1 cellular context compared by ENCODE assay signal in the genomic region with DNA sequence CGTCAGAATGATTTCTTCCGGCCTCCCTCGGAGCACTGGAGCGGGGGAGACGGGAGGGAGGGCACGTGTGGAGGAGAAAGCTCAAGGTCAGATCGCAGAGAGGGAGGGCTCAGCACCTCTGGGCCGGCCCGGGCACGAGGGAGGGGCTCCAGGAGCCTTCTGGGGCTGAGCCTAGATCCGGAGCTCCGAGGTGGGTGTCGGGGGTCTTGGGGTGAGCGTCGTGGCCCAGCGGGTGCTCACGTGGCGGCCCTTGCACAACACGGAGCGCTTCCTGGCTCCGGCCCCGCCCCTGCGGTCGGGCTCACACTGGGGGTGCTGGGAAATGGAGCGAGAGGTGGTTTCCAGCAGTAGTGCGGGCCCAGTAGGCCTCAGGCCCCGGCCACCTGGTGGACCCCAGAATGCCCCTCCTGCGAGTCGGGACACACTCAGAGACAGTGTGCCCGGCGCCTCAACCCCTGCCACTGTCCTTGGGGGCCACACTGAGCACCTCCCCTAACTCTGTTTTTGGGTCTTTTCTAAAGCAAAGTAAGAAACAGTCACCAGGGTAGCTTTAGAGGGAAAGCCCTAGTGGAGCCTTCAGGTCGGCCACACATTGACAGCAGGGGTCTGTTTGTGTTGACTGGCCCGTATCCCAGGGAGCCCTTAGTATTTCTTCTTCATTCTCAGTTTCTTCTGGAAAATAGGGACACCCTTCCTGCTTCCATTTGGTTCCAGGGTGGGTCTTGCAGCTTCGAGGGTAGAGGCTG.
TF ChIP-seq lines count a peak whose summit lies in the region.

No MANE protein-coding gene starts in this region.

TF ChIP-seq in HepG2, 621 proteins besides CTCF, POLR2A, EP300 and RAD21 (continued from another document and continues in another):
- TF ChIP-seq, protein P1, sequence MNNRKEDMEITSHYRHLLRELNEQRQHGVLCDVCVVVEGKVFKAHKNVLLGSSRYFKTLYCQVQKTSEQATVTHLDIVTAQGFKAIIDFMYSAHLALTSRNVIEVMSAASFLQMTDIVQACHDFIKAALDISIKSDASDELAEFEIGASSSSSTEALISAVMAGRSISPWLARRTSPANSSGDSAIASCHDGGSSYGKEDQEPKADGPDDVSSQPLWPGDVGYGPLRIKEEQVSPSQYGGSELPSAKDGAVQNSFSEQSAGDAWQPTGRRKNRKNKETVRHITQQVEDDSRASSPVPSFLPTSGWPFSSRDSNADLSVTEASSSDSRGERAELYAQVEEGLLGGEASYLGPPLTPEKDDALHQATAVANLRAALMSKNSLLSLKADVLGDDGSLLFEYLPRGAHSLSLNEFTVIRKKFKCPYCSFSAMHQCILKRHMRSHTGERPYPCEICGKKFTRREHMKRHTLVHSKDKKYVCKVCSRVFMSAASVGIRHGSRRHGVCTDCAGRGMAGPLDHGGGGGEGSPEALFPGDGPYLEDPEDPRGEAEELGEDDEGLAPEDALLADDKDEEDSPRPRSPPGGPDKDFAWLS (CRISPR knock-in tag; IDR thresholded peaks at IDR 0.05; ENCODE audit: borderline replicate concordance) = no peak
- TF ChIP-seq, protein P2, sequence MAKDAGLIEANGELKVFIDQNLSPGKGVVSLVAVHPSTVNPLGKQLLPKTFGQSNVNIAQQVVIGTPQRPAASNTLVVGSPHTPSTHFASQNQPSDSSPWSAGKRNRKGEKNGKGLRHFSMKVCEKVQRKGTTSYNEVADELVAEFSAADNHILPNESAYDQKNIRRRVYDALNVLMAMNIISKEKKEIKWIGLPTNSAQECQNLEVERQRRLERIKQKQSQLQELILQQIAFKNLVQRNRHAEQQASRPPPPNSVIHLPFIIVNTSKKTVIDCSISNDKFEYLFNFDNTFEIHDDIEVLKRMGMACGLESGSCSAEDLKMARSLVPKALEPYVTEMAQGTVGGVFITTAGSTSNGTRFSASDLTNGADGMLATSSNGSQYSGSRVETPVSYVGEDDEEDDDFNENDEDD (CRISPR knock-in tag; IDR thresholded peaks at IDR 0.05; ENCODE audit: borderline replicate concordance) = peak; percentile 82; the same call in 1 of the 2 replicates
- TF ChIP-seq, protein P3, sequence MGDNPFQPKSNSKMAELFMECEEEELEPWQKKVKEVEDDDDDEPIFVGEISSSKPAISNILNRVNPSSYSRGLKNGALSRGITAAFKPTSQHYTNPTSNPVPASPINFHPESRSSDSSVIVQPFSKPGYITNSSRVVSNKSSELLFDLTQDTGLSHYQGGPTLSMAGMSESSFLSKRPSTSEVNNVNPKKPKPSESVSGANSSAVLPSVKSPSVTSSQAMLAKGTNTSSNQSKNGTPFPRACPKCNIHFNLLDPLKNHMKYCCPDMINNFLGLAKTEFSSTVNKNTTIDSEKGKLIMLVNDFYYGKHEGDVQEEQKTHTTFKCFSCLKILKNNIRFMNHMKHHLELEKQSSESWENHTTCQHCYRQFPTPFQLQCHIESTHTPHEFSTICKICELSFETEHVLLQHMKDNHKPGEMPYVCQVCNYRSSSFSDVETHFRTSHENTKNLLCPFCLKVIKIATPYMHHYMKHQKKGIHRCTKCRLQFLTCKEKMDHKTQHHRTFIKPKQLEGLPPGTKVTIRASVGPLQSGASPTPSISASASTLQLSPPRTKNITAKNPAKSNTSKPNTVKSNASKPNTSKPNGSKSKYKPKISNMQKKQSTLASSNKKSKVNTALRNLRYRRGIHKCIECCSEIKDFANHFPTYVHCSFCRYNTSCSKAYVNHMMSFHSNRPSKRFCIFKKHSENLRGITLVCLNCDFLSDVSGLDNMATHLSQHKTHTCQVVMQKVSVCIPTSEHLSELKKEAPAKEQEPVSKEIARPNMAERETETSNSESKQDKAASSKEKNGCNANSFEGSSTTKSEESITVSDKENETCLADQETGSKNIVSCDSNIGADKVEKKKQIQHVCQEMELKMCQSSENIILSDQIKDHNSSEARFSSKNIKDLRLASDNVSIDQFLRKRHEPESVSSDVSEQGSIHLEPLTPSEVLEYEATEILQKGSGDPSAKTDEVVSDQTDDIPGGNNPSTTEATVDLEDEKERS (CRISPR knock-in tag; IDR thresholded peaks at IDR 0.05) = 0 out of 2 replicates have a peak, but pooled peaks have one; percentile 32
- TF ChIP-seq ZNF720 (CRISPR knock-in tag; IDR thresholded peaks at IDR 0.05) = no peak
- TF ChIP-seq GATA4 (IDR thresholded peaks at IDR 0.05; ENCODE audit: borderline replicate concordance, low read depth) = no peak; the same call in 1 of the 2 replicates
- TF ChIP-seq KDM6A (CRISPR knock-in tag; IDR thresholded peaks at IDR 0.05; ENCODE audit: low read depth) = no peak
- TF ChIP-seq, protein P4, sequence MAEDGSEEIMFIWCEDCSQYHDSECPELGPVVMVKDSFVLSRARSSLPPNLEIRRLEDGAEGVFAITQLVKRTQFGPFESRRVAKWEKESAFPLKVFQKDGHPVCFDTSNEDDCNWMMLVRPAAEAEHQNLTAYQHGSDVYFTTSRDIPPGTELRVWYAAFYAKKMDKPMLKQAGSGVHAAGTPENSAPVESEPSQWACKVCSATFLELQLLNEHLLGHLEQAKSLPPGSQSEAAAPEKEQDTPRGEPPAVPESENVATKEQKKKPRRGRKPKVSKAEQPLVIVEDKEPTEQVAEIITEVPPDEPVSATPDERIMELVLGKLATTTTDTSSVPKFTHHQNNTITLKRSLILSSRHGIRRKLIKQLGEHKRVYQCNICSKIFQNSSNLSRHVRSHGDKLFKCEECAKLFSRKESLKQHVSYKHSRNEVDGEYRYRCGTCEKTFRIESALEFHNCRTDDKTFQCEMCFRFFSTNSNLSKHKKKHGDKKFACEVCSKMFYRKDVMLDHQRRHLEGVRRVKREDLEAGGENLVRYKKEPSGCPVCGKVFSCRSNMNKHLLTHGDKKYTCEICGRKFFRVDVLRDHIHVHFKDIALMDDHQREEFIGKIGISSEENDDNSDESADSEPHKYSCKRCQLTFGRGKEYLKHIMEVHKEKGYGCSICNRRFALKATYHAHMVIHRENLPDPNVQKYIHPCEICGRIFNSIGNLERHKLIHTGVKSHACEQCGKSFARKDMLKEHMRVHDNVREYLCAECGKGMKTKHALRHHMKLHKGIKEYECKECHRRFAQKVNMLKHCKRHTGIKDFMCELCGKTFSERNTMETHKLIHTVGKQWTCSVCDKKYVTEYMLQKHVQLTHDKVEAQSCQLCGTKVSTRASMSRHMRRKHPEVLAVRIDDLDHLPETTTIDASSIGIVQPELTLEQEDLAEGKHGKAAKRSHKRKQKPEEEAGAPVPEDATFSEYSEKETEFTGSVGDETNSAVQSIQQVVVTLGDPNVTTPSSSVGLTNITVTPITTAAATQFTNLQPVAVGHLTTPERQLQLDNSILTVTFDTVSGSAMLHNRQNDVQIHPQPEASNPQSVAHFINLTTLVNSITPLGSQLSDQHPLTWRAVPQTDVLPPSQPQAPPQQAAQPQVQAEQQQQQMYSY (CRISPR knock-in tag; IDR thresholded peaks at IDR 0.05) = no peak
- no peak for TF ChIP-seq ZNF292 (CRISPR knock-in tag; IDR thresholded peaks at IDR 0.05; ENCODE audit: borderline replicate concordance, low read depth)
- TF ChIP-seq, protein P5, sequence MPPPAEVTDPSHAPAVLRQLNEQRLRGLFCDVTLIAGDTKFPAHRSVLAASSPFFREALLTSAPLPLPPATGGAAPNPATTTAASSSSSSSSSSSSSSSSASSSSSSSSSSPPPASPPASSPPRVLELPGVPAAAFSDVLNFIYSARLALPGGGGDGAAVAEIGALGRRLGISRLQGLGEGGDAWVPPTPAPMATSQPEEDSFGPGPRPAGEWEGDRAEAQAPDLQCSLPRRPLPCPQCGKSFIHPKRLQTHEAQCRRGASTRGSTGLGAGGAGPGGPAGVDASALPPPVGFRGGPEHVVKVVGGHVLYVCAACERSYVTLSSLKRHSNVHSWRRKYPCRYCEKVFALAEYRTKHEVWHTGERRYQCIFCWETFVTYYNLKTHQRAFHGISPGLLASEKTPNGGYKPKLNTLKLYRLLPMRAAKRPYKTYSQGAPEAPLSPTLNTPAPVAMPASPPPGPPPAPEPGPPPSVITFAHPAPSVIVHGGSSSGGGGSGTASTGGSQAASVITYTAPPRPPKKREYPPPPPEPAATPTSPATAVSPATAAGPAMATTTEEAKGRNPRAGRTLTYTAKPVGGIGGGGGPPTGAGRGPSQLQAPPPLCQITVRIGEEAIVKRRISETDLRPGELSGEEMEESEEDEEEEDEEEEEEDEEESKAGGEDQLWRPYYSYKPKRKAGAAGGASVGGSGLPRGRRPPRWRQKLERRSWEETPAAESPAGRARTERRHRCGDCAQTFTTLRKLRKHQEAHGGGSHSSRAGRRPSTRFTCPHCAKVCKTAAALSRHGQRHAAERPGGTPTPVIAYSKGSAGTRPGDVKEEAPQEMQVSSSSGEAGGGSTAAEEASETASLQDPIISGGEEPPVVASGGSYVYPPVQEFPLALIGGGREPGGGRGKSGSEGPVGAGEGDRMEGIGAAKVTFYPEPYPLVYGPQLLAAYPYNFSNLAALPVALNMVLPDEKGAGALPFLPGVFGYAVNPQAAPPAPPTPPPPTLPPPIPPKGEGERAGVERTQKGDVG (CRISPR knock-in tag; IDR thresholded peaks at IDR 0.05; ENCODE audit: borderline replicate concordance) = 0 out of 2 replicates have a peak, but pooled peaks have one; percentile 39
- 0 out of 2 replicates have a peak, but pooled peaks have one; percentile 21 for TF ChIP-seq ZNF160 (CRISPR knock-in tag; IDR thresholded peaks at IDR 0.05)
- TF ChIP-seq, protein P6, sequence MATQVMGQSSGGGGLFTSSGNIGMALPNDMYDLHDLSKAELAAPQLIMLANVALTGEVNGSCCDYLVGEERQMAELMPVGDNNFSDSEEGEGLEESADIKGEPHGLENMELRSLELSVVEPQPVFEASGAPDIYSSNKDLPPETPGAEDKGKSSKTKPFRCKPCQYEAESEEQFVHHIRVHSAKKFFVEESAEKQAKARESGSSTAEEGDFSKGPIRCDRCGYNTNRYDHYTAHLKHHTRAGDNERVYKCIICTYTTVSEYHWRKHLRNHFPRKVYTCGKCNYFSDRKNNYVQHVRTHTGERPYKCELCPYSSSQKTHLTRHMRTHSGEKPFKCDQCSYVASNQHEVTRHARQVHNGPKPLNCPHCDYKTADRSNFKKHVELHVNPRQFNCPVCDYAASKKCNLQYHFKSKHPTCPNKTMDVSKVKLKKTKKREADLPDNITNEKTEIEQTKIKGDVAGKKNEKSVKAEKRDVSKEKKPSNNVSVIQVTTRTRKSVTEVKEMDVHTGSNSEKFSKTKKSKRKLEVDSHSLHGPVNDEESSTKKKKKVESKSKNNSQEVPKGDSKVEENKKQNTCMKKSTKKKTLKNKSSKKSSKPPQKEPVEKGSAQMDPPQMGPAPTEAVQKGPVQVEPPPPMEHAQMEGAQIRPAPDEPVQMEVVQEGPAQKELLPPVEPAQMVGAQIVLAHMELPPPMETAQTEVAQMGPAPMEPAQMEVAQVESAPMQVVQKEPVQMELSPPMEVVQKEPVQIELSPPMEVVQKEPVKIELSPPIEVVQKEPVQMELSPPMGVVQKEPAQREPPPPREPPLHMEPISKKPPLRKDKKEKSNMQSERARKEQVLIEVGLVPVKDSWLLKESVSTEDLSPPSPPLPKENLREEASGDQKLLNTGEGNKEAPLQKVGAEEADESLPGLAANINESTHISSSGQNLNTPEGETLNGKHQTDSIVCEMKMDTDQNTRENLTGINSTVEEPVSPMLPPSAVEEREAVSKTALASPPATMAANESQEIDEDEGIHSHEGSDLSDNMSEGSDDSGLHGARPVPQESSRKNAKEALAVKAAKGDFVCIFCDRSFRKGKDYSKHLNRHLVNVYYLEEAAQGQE (IDR thresholded peaks at IDR 0.05; ENCODE audit: borderline replicate concordance in 1 of 2, low read depth in 1 of 2, low read length in 2 of 2) = no peak
- TF ChIP-seq POLR2AphosphoS5 (IDR thresholded peaks at IDR 0.05; ENCODE audit: low read depth, low read length) = no peak
- TF ChIP-seq ZNF3 (CRISPR knock-in tag; IDR thresholded peaks at IDR 0.05) = no peak
- peak; percentile 69 for TF ChIP-seq HNF4A (CRISPR knock-in tag; IDR thresholded peaks at IDR 0.05)
- TF ChIP-seq, protein P7, sequence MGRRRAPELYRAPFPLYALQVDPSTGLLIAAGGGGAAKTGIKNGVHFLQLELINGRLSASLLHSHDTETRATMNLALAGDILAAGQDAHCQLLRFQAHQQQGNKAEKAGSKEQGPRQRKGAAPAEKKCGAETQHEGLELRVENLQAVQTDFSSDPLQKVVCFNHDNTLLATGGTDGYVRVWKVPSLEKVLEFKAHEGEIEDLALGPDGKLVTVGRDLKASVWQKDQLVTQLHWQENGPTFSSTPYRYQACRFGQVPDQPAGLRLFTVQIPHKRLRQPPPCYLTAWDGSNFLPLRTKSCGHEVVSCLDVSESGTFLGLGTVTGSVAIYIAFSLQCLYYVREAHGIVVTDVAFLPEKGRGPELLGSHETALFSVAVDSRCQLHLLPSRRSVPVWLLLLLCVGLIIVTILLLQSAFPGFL (CRISPR knock-in tag; IDR thresholded peaks at IDR 0.05) = no peak
- peak; percentile 72; the same call in 1 of the 2 replicates for TF ChIP-seq ZNF232 (CRISPR knock-in tag; IDR thresholded peaks at IDR 0.05; ENCODE audit: borderline replicate concordance)
- no peak for TF ChIP-seq HMGA1 (CRISPR knock-in tag; conservative IDR thresholded peaks at IDR 0.05)
- TF ChIP-seq ZNF432 (CRISPR knock-in tag; IDR thresholded peaks at IDR 0.05; ENCODE audit: borderline replicate concordance) = no peak
- TF ChIP-seq, protein P8, sequence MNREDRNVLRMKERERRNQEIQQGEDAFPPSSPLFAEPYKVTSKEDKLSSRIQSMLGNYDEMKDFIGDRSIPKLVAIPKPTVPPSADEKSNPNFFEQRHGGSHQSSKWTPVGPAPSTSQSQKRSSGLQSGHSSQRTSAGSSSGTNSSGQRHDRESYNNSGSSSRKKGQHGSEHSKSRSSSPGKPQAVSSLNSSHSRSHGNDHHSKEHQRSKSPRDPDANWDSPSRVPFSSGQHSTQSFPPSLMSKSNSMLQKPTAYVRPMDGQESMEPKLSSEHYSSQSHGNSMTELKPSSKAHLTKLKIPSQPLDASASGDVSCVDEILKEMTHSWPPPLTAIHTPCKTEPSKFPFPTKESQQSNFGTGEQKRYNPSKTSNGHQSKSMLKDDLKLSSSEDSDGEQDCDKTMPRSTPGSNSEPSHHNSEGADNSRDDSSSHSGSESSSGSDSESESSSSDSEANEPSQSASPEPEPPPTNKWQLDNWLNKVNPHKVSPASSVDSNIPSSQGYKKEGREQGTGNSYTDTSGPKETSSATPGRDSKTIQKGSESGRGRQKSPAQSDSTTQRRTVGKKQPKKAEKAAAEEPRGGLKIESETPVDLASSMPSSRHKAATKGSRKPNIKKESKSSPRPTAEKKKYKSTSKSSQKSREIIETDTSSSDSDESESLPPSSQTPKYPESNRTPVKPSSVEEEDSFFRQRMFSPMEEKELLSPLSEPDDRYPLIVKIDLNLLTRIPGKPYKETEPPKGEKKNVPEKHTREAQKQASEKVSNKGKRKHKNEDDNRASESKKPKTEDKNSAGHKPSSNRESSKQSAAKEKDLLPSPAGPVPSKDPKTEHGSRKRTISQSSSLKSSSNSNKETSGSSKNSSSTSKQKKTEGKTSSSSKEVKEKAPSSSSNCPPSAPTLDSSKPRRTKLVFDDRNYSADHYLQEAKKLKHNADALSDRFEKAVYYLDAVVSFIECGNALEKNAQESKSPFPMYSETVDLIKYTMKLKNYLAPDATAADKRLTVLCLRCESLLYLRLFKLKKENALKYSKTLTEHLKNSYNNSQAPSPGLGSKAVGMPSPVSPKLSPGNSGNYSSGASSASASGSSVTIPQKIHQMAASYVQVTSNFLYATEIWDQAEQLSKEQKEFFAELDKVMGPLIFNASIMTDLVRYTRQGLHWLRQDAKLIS (CRISPR knock-in tag; IDR thresholded peaks at IDR 0.05) = no peak
